21 cellular contexts compared by ENCODE assay signal in the genomic region with DNA sequence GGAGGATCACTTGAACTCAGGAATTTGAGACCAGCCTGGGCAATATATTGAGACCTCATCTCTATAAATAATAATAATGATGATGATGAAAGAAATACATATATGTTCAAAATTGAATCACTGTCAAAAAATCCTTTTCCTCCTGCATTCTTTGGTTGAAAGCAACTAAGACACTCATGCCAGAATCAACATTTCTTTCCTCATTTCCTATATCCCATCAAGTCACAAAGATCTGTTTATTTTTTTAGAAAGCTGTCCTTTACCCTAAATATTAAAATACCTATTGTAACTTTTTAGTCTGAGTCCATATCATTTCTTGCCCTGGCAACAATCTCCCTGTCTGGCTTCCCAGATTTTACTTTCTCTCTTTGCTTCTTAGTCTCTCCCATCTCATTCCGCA.
"Had no signal": no experiment of that assay in that cellular context is flagged by ENCODE, and none has a peak within 500 bp of the region (broad histone marks: within the 10 kb centered on the region; RNA-seq: fewer than 3 reads in every experiment).

No MANE protein-coding gene starts in this region.

- H3K4me3 ChIP-seq: coronary artery, esophagus squamous epithelium, gastroesophageal sphincter, lung, right atrium auricular region, sigmoid colon, skin epidermis had no signal

- H3K4me1 Mint-ChIP-seq: immature natural killer cell, naive B cell, nephron had no signal

- H3K4me3 Mint-ChIP-seq: immature natural killer cell, naive B cell, nephron had no signal

- H3K4me1 ChIP-seq: esophagus squamous epithelium, gastroesophageal sphincter, right atrium auricular region had no signal

- ATAC-seq: gastroesophageal sphincter, left colon, left ventricle myocardium superior had no signal

- H3K9me3 Mint-ChIP-seq: immature natural killer cell, naive B cell, nephron had no signal

- H3K9me3 ChIP-seq: esophagus squamous epithelium, gastroesophageal sphincter, right atrium auricular region, sigmoid colon had no signal

- H3K27ac ChIP-seq: coronary artery, epithelial cell of prostate, esophagus squamous epithelium, gastroesophageal sphincter, right atrium auricular region, sigmoid colon had no signal

- H3K27me3 Mint-ChIP-seq: naive B cell had no signal

- H3K27me3 ChIP-seq: esophagus squamous epithelium, gastroesophageal sphincter, right atrium auricular region, sigmoid colon had no signal

- DNase-seq: cerebellar nuclear complex; effector memory CD4-positive, alpha-beta T cell; esophagus squamous epithelium; glutamatergic neuron; immature natural killer cell; left colon; left ventricle myocardium superior; mesenchymal stem cell; naive B cell; posterior cingulate gyrus; sigmoid colon; stimulated activated CD4-positive, alpha-beta T cell treated with anti-CD3 and anti-CD28 coated beads, Interleukin-2, amount 100 ng/mL, for 24 hours; stimulated activated naive CD4-positive, alpha-beta T cell treated with Interleukin-2 at 50 U/mL for 16 hours; trophoblast cell had no signal

- H3K27ac Mint-ChIP-seq: immature natural killer cell, nephron had no signal
